Comparison of ENCODE assay signal across 1 cellular context in the genomic region with DNA sequence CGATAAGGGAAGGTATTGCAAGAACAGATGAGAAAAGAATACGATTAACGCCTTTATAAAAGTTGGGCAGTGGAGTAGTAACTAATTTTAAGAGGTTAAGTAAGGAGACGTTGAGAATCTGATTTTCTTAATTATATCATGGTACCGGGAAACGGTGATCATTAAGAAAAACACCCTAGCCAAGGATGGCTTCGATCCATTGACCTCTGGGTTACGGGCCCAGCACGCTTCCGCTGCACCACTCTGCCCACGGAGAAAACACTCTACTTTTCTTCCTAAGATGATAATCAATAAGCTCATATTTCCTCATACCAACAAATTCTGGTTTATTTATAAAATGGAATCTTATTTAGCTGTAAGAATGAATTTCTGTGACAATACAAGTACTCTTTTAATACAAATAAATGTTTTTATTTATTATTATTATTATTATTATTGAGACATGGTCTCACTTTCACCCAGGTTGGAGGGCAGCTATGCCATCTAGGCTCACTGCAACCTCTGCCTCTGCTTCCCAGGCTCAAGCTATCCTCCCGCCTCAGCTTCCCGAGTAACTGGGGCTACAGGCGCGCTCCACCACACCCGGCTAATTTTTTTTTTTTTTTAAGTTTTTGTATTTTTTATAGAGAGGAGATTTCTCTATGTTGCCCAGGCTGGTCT.
TF ChIP-seq lines count a peak whose summit lies in the region.

No MANE protein-coding gene starts in this region.

TF ChIP-seq in H1, 55 proteins besides CTCF, POLR2A, EP300 and RAD21:
- TF ChIP-seq, protein P1, sequence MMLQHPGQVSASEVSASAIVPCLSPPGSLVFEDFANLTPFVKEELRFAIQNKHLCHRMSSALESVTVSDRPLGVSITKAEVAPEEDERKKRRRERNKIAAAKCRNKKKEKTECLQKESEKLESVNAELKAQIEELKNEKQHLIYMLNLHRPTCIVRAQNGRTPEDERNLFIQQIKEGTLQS (IDR thresholded peaks at IDR 0.05; ENCODE audit: insufficient read depth, low read depth, low read length), result no peak
- TF ChIP-seq RFX5 (IDR thresholded peaks at IDR 0.05; ENCODE audit: borderline replicate concordance, low read depth, low read length) (no peak), SP2 (IDR thresholded peaks at IDR 0.05; ENCODE audit: low read length) (no peak), CHD2 (IDR thresholded peaks at IDR 0.05; ENCODE audit: low read length) (no peak), MAFK (IDR thresholded peaks at IDR 0.05; ENCODE audit: low read depth, low read length) (peak; percentile 73; the same call in 1 of the 2 replicates), CREB1 (IDR thresholded peaks at IDR 0.05) (no peak), JUND (IDR thresholded peaks at IDR 0.05; ENCODE audit: low read length) (no peak), TAF1 (IDR thresholded peaks at IDR 0.05; ENCODE audit: low read depth, low read length) (no peak), SAP30 (IDR thresholded peaks at IDR 0.05; ENCODE audit: insufficient read depth, insufficient replicate concordance, low read length) (no peak), TEAD4 (IDR thresholded peaks at IDR 0.05; ENCODE audit: low read depth, low read length) (0 out of 2 replicates have a peak, but pooled peaks have one; percentile 37), TBP (IDR thresholded peaks at IDR 0.05; ENCODE audit: low read depth, low read length) (peak; percentile 100), SIX5 (IDR thresholded peaks at IDR 0.05; ENCODE audit: low read depth, low read length) (no peak), BACH1 (IDR thresholded peaks at IDR 0.05; ENCODE audit: low read length) (no peak)
- TF ChIP-seq, protein P2, sequence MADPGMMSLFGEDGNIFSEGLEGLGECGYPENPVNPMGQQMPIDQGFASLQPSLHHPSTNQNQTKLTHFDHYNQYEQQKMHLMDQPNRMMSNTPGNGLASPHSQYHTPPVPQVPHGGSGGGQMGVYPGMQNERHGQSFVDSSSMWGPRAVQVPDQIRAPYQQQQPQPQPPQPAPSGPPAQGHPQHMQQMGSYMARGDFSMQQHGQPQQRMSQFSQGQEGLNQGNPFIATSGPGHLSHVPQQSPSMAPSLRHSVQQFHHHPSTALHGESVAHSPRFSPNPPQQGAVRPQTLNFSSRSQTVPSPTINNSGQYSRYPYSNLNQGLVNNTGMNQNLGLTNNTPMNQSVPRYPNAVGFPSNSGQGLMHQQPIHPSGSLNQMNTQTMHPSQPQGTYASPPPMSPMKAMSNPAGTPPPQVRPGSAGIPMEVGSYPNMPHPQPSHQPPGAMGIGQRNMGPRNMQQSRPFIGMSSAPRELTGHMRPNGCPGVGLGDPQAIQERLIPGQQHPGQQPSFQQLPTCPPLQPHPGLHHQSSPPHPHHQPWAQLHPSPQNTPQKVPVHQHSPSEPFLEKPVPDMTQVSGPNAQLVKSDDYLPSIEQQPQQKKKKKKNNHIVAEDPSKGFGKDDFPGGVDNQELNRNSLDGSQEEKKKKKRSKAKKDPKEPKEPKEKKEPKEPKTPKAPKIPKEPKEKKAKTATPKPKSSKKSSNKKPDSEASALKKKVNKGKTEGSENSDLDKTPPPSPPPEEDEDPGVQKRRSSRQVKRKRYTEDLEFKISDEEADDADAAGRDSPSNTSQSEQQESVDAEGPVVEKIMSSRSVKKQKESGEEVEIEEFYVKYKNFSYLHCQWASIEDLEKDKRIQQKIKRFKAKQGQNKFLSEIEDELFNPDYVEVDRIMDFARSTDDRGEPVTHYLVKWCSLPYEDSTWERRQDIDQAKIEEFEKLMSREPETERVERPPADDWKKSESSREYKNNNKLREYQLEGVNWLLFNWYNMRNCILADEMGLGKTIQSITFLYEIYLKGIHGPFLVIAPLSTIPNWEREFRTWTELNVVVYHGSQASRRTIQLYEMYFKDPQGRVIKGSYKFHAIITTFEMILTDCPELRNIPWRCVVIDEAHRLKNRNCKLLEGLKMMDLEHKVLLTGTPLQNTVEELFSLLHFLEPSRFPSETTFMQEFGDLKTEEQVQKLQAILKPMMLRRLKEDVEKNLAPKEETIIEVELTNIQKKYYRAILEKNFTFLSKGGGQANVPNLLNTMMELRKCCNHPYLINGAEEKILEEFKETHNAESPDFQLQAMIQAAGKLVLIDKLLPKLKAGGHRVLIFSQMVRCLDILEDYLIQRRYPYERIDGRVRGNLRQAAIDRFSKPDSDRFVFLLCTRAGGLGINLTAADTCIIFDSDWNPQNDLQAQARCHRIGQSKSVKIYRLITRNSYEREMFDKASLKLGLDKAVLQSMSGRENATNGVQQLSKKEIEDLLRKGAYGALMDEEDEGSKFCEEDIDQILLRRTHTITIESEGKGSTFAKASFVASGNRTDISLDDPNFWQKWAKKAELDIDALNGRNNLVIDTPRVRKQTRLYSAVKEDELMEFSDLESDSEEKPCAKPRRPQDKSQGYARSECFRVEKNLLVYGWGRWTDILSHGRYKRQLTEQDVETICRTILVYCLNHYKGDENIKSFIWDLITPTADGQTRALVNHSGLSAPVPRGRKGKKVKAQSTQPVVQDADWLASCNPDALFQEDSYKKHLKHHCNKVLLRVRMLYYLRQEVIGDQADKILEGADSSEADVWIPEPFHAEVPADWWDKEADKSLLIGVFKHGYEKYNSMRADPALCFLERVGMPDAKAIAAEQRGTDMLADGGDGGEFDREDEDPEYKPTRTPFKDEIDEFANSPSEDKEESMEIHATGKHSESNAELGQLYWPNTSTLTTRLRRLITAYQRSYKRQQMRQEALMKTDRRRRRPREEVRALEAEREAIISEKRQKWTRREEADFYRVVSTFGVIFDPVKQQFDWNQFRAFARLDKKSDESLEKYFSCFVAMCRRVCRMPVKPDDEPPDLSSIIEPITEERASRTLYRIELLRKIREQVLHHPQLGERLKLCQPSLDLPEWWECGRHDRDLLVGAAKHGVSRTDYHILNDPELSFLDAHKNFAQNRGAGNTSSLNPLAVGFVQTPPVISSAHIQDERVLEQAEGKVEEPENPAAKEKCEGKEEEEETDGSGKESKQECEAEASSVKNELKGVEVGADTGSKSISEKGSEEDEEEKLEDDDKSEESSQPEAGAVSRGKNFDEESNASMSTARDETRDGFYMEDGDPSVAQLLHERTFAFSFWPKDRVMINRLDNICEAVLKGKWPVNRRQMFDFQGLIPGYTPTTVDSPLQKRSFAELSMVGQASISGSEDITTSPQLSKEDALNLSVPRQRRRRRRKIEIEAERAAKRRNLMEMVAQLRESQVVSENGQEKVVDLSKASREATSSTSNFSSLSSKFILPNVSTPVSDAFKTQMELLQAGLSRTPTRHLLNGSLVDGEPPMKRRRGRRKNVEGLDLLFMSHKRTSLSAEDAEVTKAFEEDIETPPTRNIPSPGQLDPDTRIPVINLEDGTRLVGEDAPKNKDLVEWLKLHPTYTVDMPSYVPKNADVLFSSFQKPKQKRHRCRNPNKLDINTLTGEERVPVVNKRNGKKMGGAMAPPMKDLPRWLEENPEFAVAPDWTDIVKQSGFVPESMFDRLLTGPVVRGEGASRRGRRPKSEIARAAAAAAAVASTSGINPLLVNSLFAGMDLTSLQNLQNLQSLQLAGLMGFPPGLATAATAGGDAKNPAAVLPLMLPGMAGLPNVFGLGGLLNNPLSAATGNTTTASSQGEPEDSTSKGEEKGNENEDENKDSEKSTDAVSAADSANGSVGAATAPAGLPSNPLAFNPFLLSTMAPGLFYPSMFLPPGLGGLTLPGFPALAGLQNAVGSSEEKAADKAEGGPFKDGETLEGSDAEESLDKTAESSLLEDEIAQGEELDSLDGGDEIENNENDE (IDR thresholded peaks at IDR 0.05; ENCODE audit: insufficient replicate concordance, low read length), result no peak
